Comparison of ENCODE assay signal across 8 cellular contexts in genomic region chr14:87178277-87178676, GRCh38.
"Had no signal": no experiment of that assay in that cellular context is flagged by ENCODE, and none has a peak within 500 bp of the region (broad histone marks: within the 10 kb centered on the region; RNA-seq: fewer than 3 reads in every experiment).

No MANE protein-coding gene starts in this region.

- H3K4me1 Mint-ChIP-seq: H9 had no signal

- FAIRE-seq: H1, H54, HTR-8/SVneo, K562 had no signal

- H3K27ac Mint-ChIP-seq: GM23338, H9 had no signal

- ATAC-seq: GM23338, K562 had no signal

- H3K4me3 ChIP-seq: GM23338, K562 had no signal

- DNase-seq: H9, HCEC 1CT, KG1 had no signal

- H2AFZ ChIP-seq: GM23338 had no signal

- H3K9me3 Mint-ChIP-seq: GM23338 had no signal

- H3K4me3 Mint-ChIP-seq: GM23338, H9 had no signal

- H3K4me2 ChIP-seq: GM23338 had no signal
